ENCODE assay signal across 8 cellular contexts in genomic region chr17:81484195-81484979, GRCh38. TPM values are rescaled to one million over a fixed set of nuclear protein-coding genes. Genes with fewer than 3 reads are reported as not detected.
DNase-seq lines count a peak whose midpoint lies in the region; ATAC-seq and TF ChIP-seq lines count a peak whose summit lies in the region.

No MANE protein-coding gene starts in this region.

- no peaks in the 10 kb centered on the region for H3K9me2 ChIP-seq in OCI-LY7 (ENCODE audit: insufficient read depth, low read length)

- no peaks in the 10 kb centered on the region for H3K79me2 ChIP-seq in OCI-LY7 (ENCODE audit: insufficient read depth, low read depth, low read length)

- H2AFZ ChIP-seq in OCI-LY7 (ENCODE audit: low read length), result peak overlapping the region; percentile 82

- intact Hi-C loops in OCI-LY7 (cut with micrococcal nuclease; ENCODE audit: unreplicated experiment), result loop anchor here (1.0 to 5.0 kb wide), 8 partner anchors 44 to 342 kb away; partner anchors contain the start of genes BAHCC1, FAAP100 and SLC38A10
- intact Hi-C loops in esophagus muscularis mucosa (cut with DNase I), result loop anchor here (2.0 to 5.0 kb wide), 3 partner anchors 82 to 230 kb away; no protein-coding TSS in a partner anchor

- peak overlapping the region; percentile 82 for H3K9ac ChIP-seq in BLaER1
- peak overlapping the region; percentile 64 for H3K9ac ChIP-seq in HUES64 (ENCODE audit: low read depth, low read length)

- H4K20me1 ChIP-seq in BLaER1 (no peaks in the 10 kb centered on the region), OCI-LY7 (ENCODE audit: insufficient read depth, low read length) (no peaks in the 10 kb centered on the region)

- H3K36me3 ChIP-seq in BLaER1, result no peaks in the 10 kb centered on the region
- no peaks in the 10 kb centered on the region for H3K36me3 ChIP-seq in HUES64 (ENCODE audit: insufficient read depth, low read length)
- no peaks in the 10 kb centered on the region for H3K36me3 ChIP-seq in OCI-LY7 (ENCODE audit: insufficient read depth, low read length)
- H3K36me3 ChIP-seq in esophagus muscularis mucosa, result no peaks in the 10 kb centered on the region
- no peaks in the 10 kb centered on the region for H3K36me3 ChIP-seq in muscle layer of duodenum (ENCODE audit: control insufficient read depth in 1 of 2, insufficient read depth in 2 of 2, low read length in 2 of 2)

- TF ChIP-seq CTCF in OCI-LY7 (conservative IDR thresholded peaks at IDR 0.05; ENCODE audit: low read length), result peak; percentile 99
- peak; percentile 100 for TF ChIP-seq CTCF in esophagus muscularis mucosa (IDR thresholded peaks at IDR 0.05)

- CTCF ChIA-PET in OCI-LY7 (lab: Charles Lee; ENCODE audit: unreplicated experiment), result interaction anchor here (0.6 to 1.4 kb wide), 8 partner anchors 41 to 231 kb away, joined by 3 to 8 read pairs (median 3); partner anchors contain the start of gene BAHCC1

- TF ChIP-seq POLR2A in esophagus muscularis mucosa (IDR thresholded peaks at IDR 0.05; ENCODE audit: low read depth), result no peak

- no peak for TF ChIP-seq EP300 in esophagus muscularis mucosa (IDR thresholded peaks at IDR 0.05)

- H3K27me3 ChIP-seq in BLaER1 (no peaks in the 10 kb centered on the region), HUES64 (ENCODE audit: insufficient read depth, low read length) (peaks cover 78% of the 10 kb centered on the region), esophagus muscularis mucosa (peaks cover 0 to 4% (median 0%) of the 10 kb centered on the region in 4 donors), muscle layer of duodenum (ENCODE audit: low read depth, low read length) (no peaks in the 10 kb centered on the region)

- POLR2A ChIA-PET in OCI-LY7 (lab: Charles Lee), result interaction anchor here (0.6 to 1.6 kb wide), 9 partner anchors 17 to 814 kb away, joined by 3 to 9 read pairs (median 3); partner anchors contain the start of genes BAHCC1, CEP131, NDUFAF8 and TEPSIN

- peak; percentile 59 for ATAC-seq in GM19372 (IDR thresholded peaks at IDR 0.05; ENCODE audit: low read depth, unreplicated experiment)

- H3K4me3 ChIP-seq in BLaER1, result peak overlapping the region; percentile 67
- H3K4me3 ChIP-seq in HUES64 (ENCODE audit: low read length), result peak overlapping the region; percentile 64
- peak overlapping the region; percentile 61 for H3K4me3 ChIP-seq in OCI-LY7 (ENCODE audit: low read depth, low read length, poor library complexity, severe bottlenecking)
- peak overlapping the region; percentile 46 to 61 (median 49) for H3K4me3 ChIP-seq in esophagus muscularis mucosa
- peak overlapping the region; percentile 7 to 57 for H3K4me3 ChIP-seq in muscle layer of duodenum (ENCODE audit: low read depth in 1 of 2, low read length in 2 of 2)

- H3K27ac ChIP-seq in BLaER1, result peak overlapping the region; percentile 99
- no peak overlapping the region for H3K27ac ChIP-seq in HUES64 (ENCODE audit: low read depth, low read length)
- H3K27ac ChIP-seq in OCI-LY7 (ENCODE audit: low read depth, low read length, poor library complexity, severe bottlenecking), result no peak overlapping the region
- H3K27ac ChIP-seq in esophagus muscularis mucosa (replicated peaks in 1 of 4), result no peak overlapping the region
- H3K27ac ChIP-seq in muscle layer of duodenum (ENCODE audit: low read length), result no peak overlapping the region

- DNase-seq in OCI-LY7 (ENCODE audit: low spot score) (peak; percentile 98), activated T-cell treated with anti-CD3 and anti-CD28 coated beads for 48 hours (ENCODE audit: low read depth) (peak; percentile 93), esophagus muscularis mucosa (ENCODE audit: extremely low spot score) (peak; percentile 93)
- peak; percentile 93 for DNase-seq in stimulated activated CD8-positive, alpha-beta memory T cell treated with anti-CD3 and anti-CD28 coated beads, Interleukin-4, amount 100 ng/mL, for 48 hours

- H3K4me1 ChIP-seq in BLaER1, result peaks cover 92% of the 10 kb centered on the region
- 0 out of 2 replicates have a peak, but pooled peaks cover 10% of the 10 kb centered on the region for H3K4me1 ChIP-seq in HUES64 (ENCODE audit: insufficient read depth, low read length)
- peaks cover 55% of the 10 kb centered on the region for H3K4me1 ChIP-seq in OCI-LY7 (ENCODE audit: insufficient read depth, low read length, poor library complexity, severe bottlenecking)
- peaks cover 56 to 75% (median 71%) of the 10 kb centered on the region in 4 donors for H3K4me1 ChIP-seq in esophagus muscularis mucosa
- H3K4me1 ChIP-seq in muscle layer of duodenum (ENCODE audit: control insufficient read depth in 1 of 2, insufficient read depth in 2 of 2, low read length in 2 of 2), result peaks cover 3 to 50% of the 10 kb centered on the region in 2 donors

- H3K4me2 ChIP-seq in BLaER1, result peak overlapping the region; percentile 96
- peak overlapping the region; percentile 69 for H3K4me2 ChIP-seq in OCI-LY7 (ENCODE audit: low read length)

- no peaks in the 10 kb centered on the region for H3K9me3 ChIP-seq in BLaER1
- no peaks in the 10 kb centered on the region for H3K9me3 ChIP-seq in HUES64 (ENCODE audit: insufficient read depth, low read depth, low read length)
- no peaks in the 10 kb centered on the region for H3K9me3 ChIP-seq in OCI-LY7 (ENCODE audit: low read length)
- H3K9me3 ChIP-seq in esophagus muscularis mucosa, result no peaks in the 10 kb centered on the region
- H3K9me3 ChIP-seq in muscle layer of duodenum (ENCODE audit: control insufficient read depth in 1 of 2, low read length in 2 of 2), result no peaks in the 10 kb centered on the region

- 9% methylated on average over 60 of the region's 60 CpGs for WGBS in HUES64
- WGBS in esophagus muscularis mucosa, result 43% methylated on average over 9 of the region's 60 CpGs

- no TSS peak for BruUV-seq in OCI-LY7 (replicated peaks; lab: Mats Ljungman, UMichigan)

RNA-seq across cellular contexts. Expression of gene ACTG1, which starts 28.2 kb away (rescaled TPM):
- 2,066 TPM for polyA plus RNA-seq in HUES64 (2013, experiment 1 of 2)
- polyA plus RNA-seq in HUES64 (2013, experiment 2 of 2), result 2,328 TPM
- 2,245 and 2,707 TPM in 2 replicates for total RNA-seq in OCI-LY7 (2014; rRNA removed; shearing (Covaris generic))
- total RNA-seq in OCI-LY7 (2022), result 2,459 and 2,894 TPM in 2 replicates
- 1,000 to 10,000 TPM in 3 of 4 donors, 100 to 1,000 TPM in 1; 972 to 1,850 (median 1,126) TPM for total RNA-seq in esophagus muscularis mucosa

RNA-seq across cellular contexts. Expression of gene FSCN2, which starts 43.8 kb away (rescaled TPM):
- polyA plus RNA-seq in HUES64 (2013, experiment 1 of 2), result not detected
- not detected for polyA plus RNA-seq in HUES64 (2013, experiment 2 of 2)
- total RNA-seq in OCI-LY7 (2014; rRNA removed; shearing (Covaris generic)), result 1.3 and 1.6 TPM in 2 replicates
- total RNA-seq in OCI-LY7 (2022) (4.3 and 6.7 TPM in 2 replicates), esophagus muscularis mucosa (1 to 10 TPM; 1.2 to 2.4 (median 1.7) TPM)
